8 cellular contexts compared by ENCODE assay signal in the genomic region with DNA sequence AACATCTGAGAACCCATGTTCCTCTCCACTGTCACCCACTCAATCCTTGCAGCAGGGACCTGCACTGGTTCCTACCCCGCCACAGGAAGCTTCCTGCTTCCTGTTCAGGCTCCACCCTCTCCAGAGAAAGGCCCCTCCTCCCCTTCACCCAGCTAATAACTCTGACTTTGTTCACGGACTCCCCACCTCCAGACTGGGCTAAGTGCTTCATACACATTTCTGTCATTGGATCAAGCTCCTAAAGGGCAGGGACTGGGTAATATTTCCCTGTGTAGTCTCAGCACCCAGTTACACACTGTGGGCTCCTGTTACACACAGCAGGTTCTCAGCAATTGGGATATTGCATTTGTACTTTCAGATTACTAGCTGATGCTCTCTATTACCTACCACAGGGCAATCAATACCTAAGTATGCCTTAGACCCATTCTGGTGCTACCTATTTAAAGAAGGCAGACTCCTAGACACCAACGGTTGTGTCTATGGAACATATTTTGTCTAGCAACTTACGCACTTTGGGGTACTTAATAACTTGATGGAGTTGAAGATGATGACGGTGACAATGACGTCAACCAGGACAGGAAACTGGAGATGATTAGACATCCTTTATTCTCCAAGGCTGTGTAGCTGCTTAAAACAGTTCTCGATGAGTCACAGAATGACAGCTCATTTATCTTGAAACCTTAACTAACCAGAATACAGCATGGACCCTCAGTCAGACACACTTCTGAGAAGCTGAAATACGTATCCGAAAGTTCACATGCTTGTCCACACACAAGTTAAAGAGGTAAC. TPM values are rescaled to one million over a fixed set of nuclear protein-coding genes. Genes with fewer than 3 reads are reported as not detected.
A peak's percentile ranks its signal among the peaks of the same experiment; 100 is the strongest.
DNase-seq lines count a peak whose midpoint lies in the region; ATAC-seq and TF ChIP-seq lines count a peak whose summit lies in the region.

No MANE protein-coding gene starts in this region.

- H3K4me1 ChIP-seq in thoracic aorta (ENCODE audit: control insufficient read depth in 1 of 2, low read depth in 2 of 2): peaks cover 43 to 74% of the 10 kb centered on the region in 2 donors

- peak overlapping the region; percentile 23 for H3K4me3 ChIP-seq in thoracic aorta

- no peaks in the 10 kb centered on the region for H3K9me3 ChIP-seq in KOPT-K1 (ENCODE audit: insufficient read depth, low read length, poor library complexity, severe bottlenecking)
- no peaks in the 10 kb centered on the region for H3K9me3 ChIP-seq in thoracic aorta

- ATAC-seq in effector memory CD8-positive, alpha-beta T cell (replicated peaks): peak; percentile 82
- no peak for ATAC-seq in thoracic aorta (ENCODE audit: insufficient number of reproducible peaks, low FRiP score, low read depth)

- peak overlapping the region; percentile 88 to 93 for H3K27ac Mint-ChIP-seq in effector memory CD8-positive, alpha-beta T cell

- peak overlapping the region; percentile 85 for H3K27ac ChIP-seq in KOPT-K1 (ENCODE audit: low read depth, low read length, poor library complexity, severe bottlenecking)
- peak overlapping the region; percentile 61 to 67 for H3K27ac ChIP-seq in thoracic aorta

- peaks cover 8% of the 10 kb centered on the region for H3K36me3 Mint-ChIP-seq in effector memory CD8-positive, alpha-beta T cell (ENCODE audit: insufficient read depth)

- peak overlapping the region; percentile 75 to 81 for H3K4me3 Mint-ChIP-seq in effector memory CD8-positive, alpha-beta T cell

- no peaks in the 10 kb centered on the region for H3K36me3 ChIP-seq in KOPT-K1 (ENCODE audit: insufficient read depth, low read length)
- H3K36me3 ChIP-seq in thoracic aorta: no peaks in the 10 kb centered on the region

- peaks cover 0 to 6% of the 10 kb centered on the region in 2 donors for H3K9me3 Mint-ChIP-seq in effector memory CD8-positive, alpha-beta T cell

- no peak for TF ChIP-seq CTCF in thoracic aorta (IDR thresholded peaks at IDR 0.05)

- peaks cover 16 to 22% of the 10 kb centered on the region in 2 donors for H3K4me1 Mint-ChIP-seq in effector memory CD8-positive, alpha-beta T cell (ENCODE audit: low read depth in 2 of 2)

- H3K27me3 ChIP-seq in thoracic aorta (replicated peaks; ENCODE audit: insufficient read depth): no peaks in the 10 kb centered on the region

- peak; percentile 62 for DNase-seq in CMK (ENCODE audit: low read depth)
- DNase-seq in activated CD4-positive, alpha-beta T cell treated with anti-CD3 and anti-CD28 coated beads, Interleukin-2, amount 50 U/mL, for 48 hours: peak; percentile 69 to 72
- DNase-seq in effector memory CD8-positive, alpha-beta T cell: peak; percentile 24 to 30 (median 29)
- DNase-seq in myocyte (ENCODE audit: low read depth): peak; percentile 30
- DNase-seq in thoracic aorta (ENCODE audit: low spot score): no peak
- no peak for DNase-seq in NCI-H748 (lab: John Stamatoyannopoulos, UW; ENCODE audit: unreplicated experiment)
- no peak for DNase-seq in cerebellar nuclear complex (lab: John Stamatoyannopoulos, UW)

- H3K27me3 Mint-ChIP-seq in effector memory CD8-positive, alpha-beta T cell: no peaks in the 10 kb centered on the region

RNA-seq across cellular contexts. Expression of gene MAML3, which starts 58.1 kb away (rescaled TPM):
- total RNA-seq in myocyte (0.21 and 0.43 TPM in 2 replicates), thoracic aorta (10 to 100 TPM in 1 of 2 donors, 1 to 10 TPM in 1; 7.3 to 14.1 TPM)
- 1.7 TPM for polyA plus RNA-seq in myocyte (2012)

Comparison
In these comparisons a context has a peak if more than half of its experiments do, and no peak if none do; other contexts are left out.
1. DNase-seq: peak in CMK (single experiment), activated CD4-positive, alpha-beta T cell treated with anti-CD3 and anti-CD28 coated beads, Interleukin-2, amount 50 U/mL, for 48 hours (2 of 2), effector memory CD8-positive, alpha-beta T cell (3 of 3) and myocyte (single experiment); none in thoracic aorta (single experiment), NCI-H748 (single experiment) and cerebellar nuclear complex (0 of 2).